18 cellular contexts compared by ENCODE assay signal in the genomic region with DNA sequence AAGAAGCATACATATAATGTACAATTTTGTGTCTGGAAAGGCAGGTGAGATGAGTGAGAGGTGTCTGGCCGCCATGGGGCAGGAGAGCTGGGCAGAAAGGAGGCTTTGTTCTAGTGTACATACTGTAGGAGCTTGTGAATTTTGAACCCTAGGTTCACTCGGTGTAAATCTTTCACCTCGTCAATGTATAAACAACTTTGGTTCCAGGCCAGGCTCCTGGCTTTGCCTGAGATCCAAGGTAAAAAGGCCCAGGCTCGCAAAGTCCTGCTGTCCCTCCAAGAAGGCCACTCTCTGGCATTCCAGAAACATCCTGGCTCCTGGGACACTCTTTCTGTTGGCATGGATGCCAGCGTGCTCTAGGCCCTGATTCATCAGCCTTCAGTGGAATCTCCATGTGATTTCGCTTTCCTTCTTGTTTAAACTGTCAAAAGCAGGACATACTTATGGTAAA. TPM values are rescaled to one million over a fixed set of nuclear protein-coding genes. Genes with fewer than 3 reads are reported as not detected.
"Had no signal": no experiment of that assay in that cellular context is flagged by ENCODE, and none has a peak within 500 bp of the region (broad histone marks: within the 10 kb centered on the region; RNA-seq: fewer than 3 reads in every experiment).

No MANE protein-coding gene starts in this region.

- DNase-seq: activated B cell treated with CpG ODN at 0.5 μM for 24 hours; activated CD4-positive, alpha-beta T cell treated with anti-CD3 and anti-CD28 coated beads, Interleukin-2, amount 10 ng/mL, durations not matched to agents 24 days and 14 days; activated CD8-positive, alpha-beta memory T cell treated with anti-CD3 and anti-CD28 coated beads, Interleukin-2, amount 50 U/mL, for 48 hours; activated naive CD8-positive, alpha-beta T cell treated with anti-CD3 and anti-CD28 coated beads, Interleukin-2, amount 10 ng/mL, durations not matched to agents 7 days and 5 days; aorta; dermis blood vessel endothelial cell; effector memory CD8-positive, alpha-beta T cell; left lung; mesenchymal stem cell; ovary; sigmoid colon; SW 1271; thyroid gland; uterus had no signal

- H3K4me1 Mint-ChIP-seq: activated CD4-positive, alpha-beta T cell treated with anti-CD3 and anti-CD28 coated beads, Interleukin-2, amount 10 ng/mL, durations not matched to agents 24 days and 14 days; activated naive CD8-positive, alpha-beta T cell treated with anti-CD3 and anti-CD28 coated beads, Interleukin-2, amount 10 ng/mL, durations not matched to agents 7 days and 5 days had no signal

- H3K36me3 Mint-ChIP-seq: activated naive CD8-positive, alpha-beta T cell treated with anti-CD3 and anti-CD28 coated beads, Interleukin-2, amount 10 ng/mL, durations not matched to agents 7 days and 5 days; stimulated activated memory B cell treated with anti-CD40 and anti-IgM and Interleukin-4, amounts not matched to agents 10 μg/mL and 1 μg/mL and 100 μg/mL, for 72 hours had no signal

- H3K9me3 ChIP-seq: breast epithelium, left lung, ovary, sigmoid colon, thyroid gland, uterus had no signal

- H3K4me1 ChIP-seq: breast epithelium, left lung, sigmoid colon, thyroid gland, uterus had no signal

- ATAC-seq: effector memory CD8-positive, alpha-beta T cell; left lung; stimulated activated memory B cell treated with anti-CD40 and anti-IgM and Interleukin-4, amounts not matched to agents 10 μg/mL and 1 μg/mL and 100 μg/mL, for 72 hours had no signal

- H3K4me3 ChIP-seq: breast epithelium, left lung, ovary, sigmoid colon, thyroid gland, uterus had no signal

- H3K36me3 ChIP-seq: breast epithelium, left lung, ovary, sigmoid colon, thyroid gland, uterus had no signal

- H3K27ac ChIP-seq: breast epithelium, left lung, ovary, sigmoid colon, thyroid gland, uterus had no signal

- H3K27ac Mint-ChIP-seq: activated B cell treated with CpG ODN at 0.5 μM for 24 hours; activated CD4-positive, alpha-beta T cell treated with anti-CD3 and anti-CD28 coated beads, Interleukin-2, amount 10 ng/mL, durations not matched to agents 24 days and 14 days; activated naive CD8-positive, alpha-beta T cell treated with anti-CD3 and anti-CD28 coated beads, Interleukin-2, amount 10 ng/mL, durations not matched to agents 7 days and 5 days; effector memory CD8-positive, alpha-beta T cell; stimulated activated memory B cell treated with anti-CD40 and anti-IgM and Interleukin-4, amounts not matched to agents 10 μg/mL and 1 μg/mL and 100 μg/mL, for 72 hours had no signal

- H3K4me3 Mint-ChIP-seq: activated B cell treated with CpG ODN at 0.5 μM for 24 hours; activated CD4-positive, alpha-beta T cell treated with anti-CD3 and anti-CD28 coated beads, Interleukin-2, amount 10 ng/mL, durations not matched to agents 24 days and 14 days; activated naive CD8-positive, alpha-beta T cell treated with anti-CD3 and anti-CD28 coated beads, Interleukin-2, amount 10 ng/mL, durations not matched to agents 7 days and 5 days; effector memory CD8-positive, alpha-beta T cell; stimulated activated memory B cell treated with anti-CD40 and anti-IgM and Interleukin-4, amounts not matched to agents 10 μg/mL and 1 μg/mL and 100 μg/mL, for 72 hours had no signal

- H3K9me3 Mint-ChIP-seq: activated B cell treated with CpG ODN at 0.5 μM for 24 hours; activated CD4-positive, alpha-beta T cell treated with anti-CD3 and anti-CD28 coated beads, Interleukin-2, amount 10 ng/mL, durations not matched to agents 24 days and 14 days; activated naive CD8-positive, alpha-beta T cell treated with anti-CD3 and anti-CD28 coated beads, Interleukin-2, amount 10 ng/mL, durations not matched to agents 7 days and 5 days; effector memory CD8-positive, alpha-beta T cell; stimulated activated memory B cell treated with anti-CD40 and anti-IgM and Interleukin-4, amounts not matched to agents 10 μg/mL and 1 μg/mL and 100 μg/mL, for 72 hours had no signal

- H3K27me3 ChIP-seq: ovary, thyroid gland, uterus had no signal

RNA-seq across cellular contexts. Expression of a gene that starts 7.1 kb away (rescaled TPM):
- total RNA-seq: activated B cell treated with CpG ODN at 0.5 μM for 24 hours; activated CD4-positive, alpha-beta T cell treated with anti-CD3 and anti-CD28 coated beads, Interleukin-2, amount 10 ng/mL, durations not matched to agents 24 days and 14 days; activated naive CD8-positive, alpha-beta T cell treated with anti-CD3 and anti-CD28 coated beads, Interleukin-2, amount 10 ng/mL, durations not matched to agents 7 days and 5 days; aorta; breast epithelium; dermis blood vessel endothelial cell; fibroblast of lung; left lung; sigmoid colon; T-helper 2 cell treated with Interferon-gamma antibody and Interleukin-4, amounts not matched to agents 100 ng/mL and 5 ng/mL, for 36 hours; thyroid gland; uterus had no signal
- polyA plus RNA-seq: aorta, fibroblast of lung, ovary, sigmoid colon had no signal

RNA-seq across cellular contexts. Expression of a gene that starts 17.7 kb away (rescaled TPM):
- total RNA-seq: fibroblast of lung, sigmoid colon had no signal
- polyA plus RNA-seq: fibroblast of lung had no signal

RNA-seq across cellular contexts. Expression of a gene that starts 47.6 kb away (rescaled TPM):
- total RNA-seq: activated naive CD8-positive, alpha-beta T cell treated with anti-CD3 and anti-CD28 coated beads, Interleukin-2, amount 10 ng/mL, durations not matched to agents 7 days and 5 days; dermis blood vessel endothelial cell had no signal
- polyA plus RNA-seq: aorta, fibroblast of lung had no signal
